9 cellular contexts compared by ENCODE assay signal in the genomic region with DNA sequence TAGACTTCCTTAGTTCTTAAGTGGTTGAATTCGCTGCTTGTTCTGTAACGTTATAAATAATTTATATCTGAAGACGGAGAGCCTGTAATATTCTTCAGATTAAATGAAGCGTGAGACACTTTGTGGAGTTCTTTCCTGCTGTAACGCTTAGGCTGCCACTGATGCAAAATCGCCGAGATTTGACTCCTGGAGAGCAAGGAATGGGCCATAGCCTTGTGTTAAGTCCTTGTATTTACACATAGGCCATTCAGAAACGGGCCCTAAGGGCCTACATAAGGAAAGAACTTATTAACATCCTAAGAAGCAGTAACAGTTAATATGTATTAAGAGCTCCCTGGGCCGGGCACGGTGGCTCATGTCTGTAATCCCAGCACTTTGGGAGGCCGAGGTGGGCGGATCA. TPM values are rescaled to one million over a fixed set of nuclear protein-coding genes. Genes with fewer than 3 reads are reported as not detected.
A peak's percentile ranks its signal among the peaks of the same experiment; 100 is the strongest.
DNase-seq lines count a peak whose midpoint lies in the region; ATAC-seq and TF ChIP-seq lines count a peak whose summit lies in the region.
"Had no signal": no experiment of that assay in that cellular context is flagged by ENCODE, and none has a peak within 500 bp of the region (broad histone marks: within the 10 kb centered on the region; RNA-seq: fewer than 3 reads in every experiment).

No MANE protein-coding gene starts in this region.

- H3K4me1 ChIP-seq in IMR-90 (ENCODE audit: control insufficient read depth, insufficient read depth, low read length), result peaks cover 10% of the 10 kb centered on the region

- H3K27ac ChIP-seq in IMR-90 (ENCODE audit: insufficient read depth, low read length), result no peak overlapping the region

- H2AK9ac ChIP-seq in IMR-90 (replicated peaks; ENCODE audit: low read depth, low read length, poor library complexity), result peak overlapping the region; percentile 93

- no peak overlapping the region for H4K5ac ChIP-seq in IMR-90 (ENCODE audit: low read depth, low read length)

- H3K27ac Mint-ChIP-seq in naive thymus-derived CD8-positive, alpha-beta T cell, result peak overlapping the region; percentile 73 to 95 (median 91)

- in situ Hi-C loops in IMR-90 (cut with MboI; ENCODE audit: low sequenced_read_pairs), result no loop called here

- no peaks in the 10 kb centered on the region for H3K27me3 Mint-ChIP-seq in naive thymus-derived CD8-positive, alpha-beta T cell

- dilution Hi-C loops in IMR-90 (cut with HindIII; ENCODE audit: low sequenced_read_pairs, unreplicated experiment), result no loop called here

- CTCF ChIA-PET in IMR-90 (lab: Yijun Ruan, JAX), result no interaction called here

- no peak overlapping the region; the same call in 1 of the 2 replicates for H3K14ac ChIP-seq in IMR-90 (replicated peaks; ENCODE audit: low read depth, low read length)

- H3K27me3 ChIP-seq in IMR-90 (ENCODE audit: control insufficient read depth, insufficient read depth, low read length), result no peaks in the 10 kb centered on the region

- WGBS in IMR-90 (ENCODE audit: extremely low coverage in 2 of 2, insufficient read length in 1 of 2), 2 experiments, result no CpG with 5 or more reads among the region's 12 CpGs

- no peak for TF ChIP-seq CTCF in AG09309 (IDR thresholded peaks at IDR 0.05; ENCODE audit: control insufficient read depth, insufficient read depth, low read depth, low read length, missing control alignments)
- TF ChIP-seq CTCF in IMR-90 (conservative IDR thresholded peaks at IDR 0.05; ENCODE audit: low read depth, low read length), result no peak
- no peak for TF ChIP-seq CTCF in choroid plexus epithelial cell (conservative IDR thresholded peaks at IDR 0.05; ENCODE audit: low read depth, low read length)

- H3K9me3 ChIP-seq in IMR-90 (ENCODE audit: control insufficient read depth, insufficient read depth, low read length), result no peaks in the 10 kb centered on the region

- peak overlapping the region; percentile 85 to 94 (median 92) for H3K4me3 Mint-ChIP-seq in naive thymus-derived CD8-positive, alpha-beta T cell

- no peak overlapping the region for H3K18ac ChIP-seq in IMR-90 (ENCODE audit: low read depth, low read length)

- H3K4me3 ChIP-seq in AG09309 (ENCODE audit: control insufficient read depth, low read depth, low read length) (peak overlapping the region; percentile 95), IMR-90 (ENCODE audit: insufficient read depth, low read depth, low read length) (peak overlapping the region; percentile 71), choroid plexus epithelial cell (ENCODE audit: low read depth, low read length) (peak overlapping the region; percentile 99)

- POLR2A ChIA-PET in IMR-90 (lab: Charles Lee; ENCODE audit: unreplicated experiment), result no interaction called here
- POLR2A ChIA-PET in naive thymus-derived CD8-positive, alpha-beta T cell (lab: Charles Lee), result interaction anchor here (0.7 kb wide), 1 partner anchor 53 kb away, joined by 6 read pairs; the partner anchor contains the start of gene HASPIN

- H3K23ac ChIP-seq in IMR-90 (ENCODE audit: low read depth, low read length), result 0 out of 2 replicates have a peak overlapping the region, but pooled peaks have one; percentile 63

- peak overlapping the region; percentile 73; the same call in 1 of the 2 replicates for H3K4ac ChIP-seq in IMR-90 (ENCODE audit: low read depth, low read length)

- peaks cover 36% of the 10 kb centered on the region for H4K20me1 ChIP-seq in IMR-90 (ENCODE audit: insufficient read depth, low read length)

- peak overlapping the region; percentile 75; the same call in 1 of the 2 replicates for H3K56ac ChIP-seq in IMR-90 (ENCODE audit: extremely low read depth, insufficient read depth, low read length)

- no peak for ATAC-seq in IMR-90 (ENCODE audit: low read depth)
- ATAC-seq in naive thymus-derived CD8-positive, alpha-beta T cell, result no peak
- ATAC-seq in HG03565 (IDR thresholded peaks at IDR 0.05; ENCODE audit: unreplicated experiment), result no peak

- BruUV-seq in IMR-90 (replicated peaks; lab: Mats Ljungman, UMichigan), result no TSS peak

- H3K9me1 ChIP-seq in IMR-90 (ENCODE audit: insufficient read depth, low read length), result peaks cover 26% of the 10 kb centered on the region

- peak overlapping the region; percentile 82; the same call in 1 of the 2 replicates for H3K9ac ChIP-seq in IMR-90 (ENCODE audit: low read depth, low read length)

- TF ChIP-seq RAD21 in IMR-90 (IDR thresholded peaks at IDR 0.05; ENCODE audit: low read length), result no peak

- H2BK120ac ChIP-seq in IMR-90 (ENCODE audit: low read depth, low read length), result no peak overlapping the region

- intact Hi-C loops in IMR-90 (cut with micrococcal nuclease), result loop anchor here (5.0 kb wide), 1 partner anchor 53 kb away; the partner anchor contains the start of gene HASPIN

- H4K91ac ChIP-seq in IMR-90 (ENCODE audit: insufficient read depth, low read depth, low read length), result no peak overlapping the region

- no peak overlapping the region for H2AFZ ChIP-seq in IMR-90 (replicated peaks; ENCODE audit: low read length, poor library complexity)

- no peak for TF ChIP-seq POLR2A in IMR-90 (IDR thresholded peaks at IDR 0.05; ENCODE audit: low read depth, low read length)

- H3K36me3 ChIP-seq in IMR-90 (ENCODE audit: control insufficient read depth, insufficient read depth, low read length), result peaks cover 14% of the 10 kb centered on the region

- peak overlapping the region; percentile 83 for H3K4me2 ChIP-seq in IMR-90 (ENCODE audit: low read depth, low read length)

- H2BK5ac ChIP-seq in IMR-90 (ENCODE audit: low read depth, low read length, poor library complexity, severe bottlenecking), result no peak overlapping the region

- H3K9me3 Mint-ChIP-seq in naive thymus-derived CD8-positive, alpha-beta T cell, result no peaks in the 10 kb centered on the region

- 0 out of 4 replicates have a peak overlapping the region, but pooled peaks have one; percentile 51 to 87 for H4K8ac ChIP-seq in IMR-90 (ENCODE audit: low read depth in 2 of 2, low read length in 2 of 2)

- no peak overlapping the region for H2AK5ac ChIP-seq in IMR-90 (ENCODE audit: low read depth, low read length)

- peaks cover 0 to 14% (median 0%) of the 10 kb centered on the region in 3 donors for H3K36me3 Mint-ChIP-seq in naive thymus-derived CD8-positive, alpha-beta T cell

- peaks cover 6 to 56% of the 10 kb centered on the region in 2 experiments; a peak in 3 of 4 replicates for H3K79me1 ChIP-seq in IMR-90 (ENCODE audit: low read depth in 1 of 2, low read length in 2 of 2)

- DNase-seq in AG09309 (ENCODE audit: low read depth), result no peak
- DNase-seq in IMR-90, result no peak
- no peak for DNase-seq in choroid plexus epithelial cell (ENCODE audit: low read depth)
- no peak for DNase-seq in naive thymus-derived CD8-positive, alpha-beta T cell
- DNase-seq in SKM-1 treated with dmso at 0.1 percent for 144 hours (lab: John Stamatoyannopoulos, UW; ENCODE audit: unreplicated experiment), result no peak
- no peak for DNase-seq in NCI-H226
- DNase-seq in nucleus accumbens (lab: John Stamatoyannopoulos, UW), result no peak
- DNase-seq: head of caudate nucleus had no signal

- peaks cover 14 to 31% (median 29%) of the 10 kb centered on the region in 4 donors for H3K4me1 Mint-ChIP-seq in naive thymus-derived CD8-positive, alpha-beta T cell

- no peak overlapping the region for H2BK20ac ChIP-seq in IMR-90 (ENCODE audit: low read depth, low read length)

- no peak overlapping the region for H2BK15ac ChIP-seq in IMR-90 (ENCODE audit: low read depth, low read length)

TF ChIP-seq in IMR-90, 13 proteins besides CTCF, POLR2A, EP300 and RAD21 (continues in another document):
- TF ChIP-seq RCOR1 (IDR thresholded peaks at IDR 0.05; ENCODE audit: insufficient replicate concordance, low read length), result no peak
- TF ChIP-seq, protein P1, sequence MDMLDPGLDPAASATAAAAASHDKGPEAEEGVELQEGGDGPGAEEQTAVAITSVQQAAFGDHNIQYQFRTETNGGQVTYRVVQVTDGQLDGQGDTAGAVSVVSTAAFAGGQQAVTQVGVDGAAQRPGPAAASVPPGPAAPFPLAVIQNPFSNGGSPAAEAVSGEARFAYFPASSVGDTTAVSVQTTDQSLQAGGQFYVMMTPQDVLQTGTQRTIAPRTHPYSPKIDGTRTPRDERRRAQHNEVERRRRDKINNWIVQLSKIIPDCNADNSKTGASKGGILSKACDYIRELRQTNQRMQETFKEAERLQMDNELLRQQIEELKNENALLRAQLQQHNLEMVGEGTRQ (IDR thresholded peaks at IDR 0.05; ENCODE audit: low read depth, low read length), result no peak

RNA-seq across cellular contexts. Expression of gene EMC6, which starts 0.9 kb away (rescaled TPM):
- 10.8 and 10.9 TPM in 2 replicates for total RNA-seq in IMR-90 (2012; rRNA removed)
- polyA plus RNA-seq in IMR-90 (2012; rRNA removed), result 80.5 and 84.4 TPM in 2 replicates
- polyA plus RNA-seq in IMR-90 (2012; cell fraction: cytosol; rRNA removed), result 22.8 and 105 TPM in 2 replicates
- polyA plus RNA-seq in IMR-90 (2012; cell fraction: nucleus; rRNA removed; ENCODE audit: low replicate concordance), result 23.6 and 35.6 TPM in 2 replicates
- 10 to 100 TPM; 29.8 TPM for total RNA-seq in naive thymus-derived CD8-positive, alpha-beta T cell
- polyA plus RNA-seq in naive thymus-derived CD8-positive, alpha-beta T cell, result 10 to 100 TPM; 83.3 to 97.0 (median 92.5) TPM

RNA-seq across cellular contexts. Expression of gene TAX1BP3, which starts 1.2 kb away (rescaled TPM):
- total RNA-seq in IMR-90 (2012; rRNA removed), result 146 and 170 TPM in 2 replicates
- 176 and 196 TPM in 2 replicates for polyA plus RNA-seq in IMR-90 (2012; rRNA removed)
- polyA plus RNA-seq in IMR-90 (2012; cell fraction: cytosol; rRNA removed), result 234 and 272 TPM in 2 replicates
- polyA plus RNA-seq in IMR-90 (2012; cell fraction: nucleus; rRNA removed; ENCODE audit: low replicate concordance), result 101 and 135 TPM in 2 replicates
- 10 to 100 TPM; 12.0 to 14.6 TPM for total RNA-seq in naive thymus-derived CD8-positive, alpha-beta T cell
- 10 to 100 TPM; 26.6 to 28.1 (median 27.4) TPM for polyA plus RNA-seq in naive thymus-derived CD8-positive, alpha-beta T cell

RNA-seq across cellular contexts. Expression of gene P2RX5, which starts 26.4 kb away (rescaled TPM):
- total RNA-seq in IMR-90 (2012; rRNA removed), result 1.7 and 1.8 TPM in 2 replicates
- polyA plus RNA-seq in IMR-90 (2012; rRNA removed), result 3.5 and 3.7 TPM in 2 replicates
- polyA plus RNA-seq in IMR-90 (2012; cell fraction: cytosol; rRNA removed), result 2.1 and 4.3 TPM in 2 replicates
- polyA plus RNA-seq in IMR-90 (2012; cell fraction: nucleus; rRNA removed; ENCODE audit: low replicate concordance), result 4.0 and 4.2 TPM in 2 replicates
- 10 to 100 TPM; 22.1 to 23.7 TPM for total RNA-seq in naive thymus-derived CD8-positive, alpha-beta T cell
- polyA plus RNA-seq in naive thymus-derived CD8-positive, alpha-beta T cell, result 10 to 100 TPM; 15.6 to 23.6 (median 16.7) TPM

RNA-seq across cellular contexts. Expression of gene CTNS, which starts 33.0 kb away (rescaled TPM):
- 4.7 and 6.9 TPM in 2 replicates for total RNA-seq in IMR-90 (2012; rRNA removed)
- 4.7 and 5.3 TPM in 2 replicates for polyA plus RNA-seq in IMR-90 (2012; rRNA removed)
- polyA plus RNA-seq in IMR-90 (2012; cell fraction: cytosol; rRNA removed), result 3.1 and 5.1 TPM in 2 replicates
- polyA plus RNA-seq in IMR-90 (2012; cell fraction: nucleus; rRNA removed; ENCODE audit: low replicate concordance), result 8.7 and 9.4 TPM in 2 replicates
- 10 to 100 TPM in 1 of 2 experiments, 1 to 10 TPM in 1; 9.8 to 11.7 TPM for total RNA-seq in naive thymus-derived CD8-positive, alpha-beta T cell
- 1 to 10 TPM; 4.5 to 9.5 (median 8.7) TPM for polyA plus RNA-seq in naive thymus-derived CD8-positive, alpha-beta T cell

RNA-seq across cellular contexts. Expression of gene SHPK, which starts 33.5 kb away (rescaled TPM):
- 12.8 and 14.3 TPM in 2 replicates for total RNA-seq in IMR-90 (2012; rRNA removed)
- 10.7 and 11.1 TPM in 2 replicates for polyA plus RNA-seq in IMR-90 (2012; rRNA removed)
- 7.5 and 9.2 TPM in 2 replicates for polyA plus RNA-seq in IMR-90 (2012; cell fraction: cytosol; rRNA removed)
- 20.4 and 20.5 TPM in 2 replicates for polyA plus RNA-seq in IMR-90 (2012; cell fraction: nucleus; rRNA removed; ENCODE audit: low replicate concordance)
- 10 to 100 TPM in 1 of 2 experiments, 1 to 10 TPM in 1; 8.8 to 10.1 TPM for total RNA-seq in naive thymus-derived CD8-positive, alpha-beta T cell
- 1 to 10 TPM; 3.5 to 7.1 (median 4.7) TPM for polyA plus RNA-seq in naive thymus-derived CD8-positive, alpha-beta T cell
